ENCODE assay signal across 15 cellular contexts in the genomic region with DNA sequence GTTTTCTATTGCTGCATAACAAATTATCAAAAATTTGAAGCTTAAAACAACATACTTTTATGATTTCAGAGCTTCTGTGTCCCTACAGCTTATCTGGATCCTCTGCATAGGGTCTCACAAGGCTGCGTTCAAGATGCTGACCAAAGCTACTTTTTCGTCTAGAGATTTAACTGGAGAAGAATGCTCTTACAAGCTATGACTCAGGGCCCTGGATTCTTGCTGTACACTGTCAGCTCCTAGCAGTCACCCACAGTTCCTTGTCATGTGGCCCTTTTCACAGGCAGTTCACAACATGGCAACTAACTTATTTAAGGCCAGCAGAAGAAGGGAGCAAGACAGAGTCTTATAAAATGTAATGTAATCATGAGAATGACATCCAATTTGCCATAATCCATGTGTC.
A peak's percentile ranks its signal among the peaks of the same experiment; 100 is the strongest.
DNase-seq lines count a peak whose midpoint lies in the region; ATAC-seq, FAIRE-seq and TF ChIP-seq lines count a peak whose summit lies in the region.
"Had no signal": no experiment of that assay in that cellular context is flagged by ENCODE, and none has a peak within 500 bp of the region (broad histone marks: within the 10 kb centered on the region; RNA-seq: fewer than 3 reads in every experiment).

No MANE protein-coding gene starts in this region.

- no peaks in the 10 kb centered on the region; a peak in 1 of 5 replicates for H3K27me3 ChIP-seq in HepG2 (ENCODE audit: control insufficient read depth in 1 of 2, insufficient read depth in 2 of 2, low read length in 2 of 2)
- H3K27me3 ChIP-seq: dorsolateral prefrontal cortex, stomach had no signal

- intact Hi-C loops in HepG2 (cut with micrococcal nuclease; ENCODE audit: unreplicated experiment) = no loop called here

- TF ChIP-seq RAD21 in HepG2 (CRISPR knock-in tag; IDR thresholded peaks at IDR 0.05) = no peak

- no peak overlapping the region for H3K4me3 ChIP-seq in fibroblast of villous mesenchyme (ENCODE audit: low read depth, low read length)
- H3K4me3 ChIP-seq in HepG2 (replicated peaks in 1 of 3; ENCODE audit: insufficient read depth in 1 of 3, low read depth in 2 of 3, low read length in 3 of 3) = no peak overlapping the region
- H3K4me3 ChIP-seq: dorsolateral prefrontal cortex, left ventricle myocardium inferior, stomach had no signal

- in situ Hi-C loops in HepG2 (cut with HindIII; ENCODE audit: extremely low pct_ligation_motif_present, low pct_unique_long_range_greater_than_20kb) = no loop called here

- DNase-seq in HCEC 1CT = peak; percentile 57
- DNase-seq in amniotic epithelial cell (ENCODE audit: low read depth) = peak; percentile 22
- peak; percentile 39 for DNase-seq in fibroblast of villous mesenchyme (ENCODE audit: low read depth)
- peak; percentile 26 for DNase-seq in urothelium cell line (ENCODE audit: low spot score)
- DNase-seq in NCI-H774 (lab: John Stamatoyannopoulos, UW) = no peak
- no peak for DNase-seq in HepG2 (ENCODE audit: low spot score)
- DNase-seq in GM12892 (ENCODE audit: insufficient read length) = no peak
- DNase-seq: activated CD8-positive, alpha-beta memory T cell treated with anti-CD3 and anti-CD28 coated beads, Interleukin-2, amount 50 U/mL, for 48 hours; dorsolateral prefrontal cortex; H9; left ventricle myocardium inferior; NCI-H2171; stomach had no signal

- TF ChIP-seq CTCF in fibroblast of villous mesenchyme (IDR thresholded peaks at IDR 0.05; ENCODE audit: insufficient read depth, low read depth, low read length) (no peak), HepG2 (CRISPR knock-in tag; IDR thresholded peaks at IDR 0.05) (no peak)

- H3K9me3 ChIP-seq in HepG2 (ENCODE audit: low read length) = no peaks in the 10 kb centered on the region
- H3K9me3 ChIP-seq: left ventricle myocardium inferior, stomach had no signal

- H4K20me1 ChIP-seq in HepG2 (ENCODE audit: insufficient read depth, low read length) = no peaks in the 10 kb centered on the region

- H2AFZ ChIP-seq in HepG2 (ENCODE audit: low read length) = no peak overlapping the region

- no peak overlapping the region for H3K27ac ChIP-seq in HepG2 (ENCODE audit: extremely low read length, insufficient read depth, low read length)
- H3K27ac ChIP-seq: dorsolateral prefrontal cortex, HL-60, left ventricle myocardium inferior, stomach had no signal

- POLR2A ChIA-PET in HepG2 (lab: Yijun Ruan, JAX) = no interaction called here

- CTCF ChIA-PET in HepG2 (lab: Yijun Ruan, JAX; ENCODE audit: low intra/inter-chr PET ratio, low total read pairs) = no interaction called here

- no peaks in the 10 kb centered on the region for H3K4me1 ChIP-seq in HepG2 (ENCODE audit: insufficient read depth, low read length)
- H3K4me1 ChIP-seq: left ventricle myocardium inferior, stomach had no signal

- FAIRE-seq in urothelium cell line (lab: Jason Lieb, UNC) (no peak), HepG2 (lab: Jason Lieb, UNC) (no peak), GM12892 (lab: Jason Lieb, UNC) (no peak)

- 3% methylated on average over 2 of the region's 2 CpGs for WGBS in HepG2 (ENCODE audit: low lambda C conversion rate)

- no TSS peak for BruUV-seq in HepG2 (replicated peaks; lab: Mats Ljungman, UMichigan)

- no peak overlapping the region for H3K4me2 ChIP-seq in HepG2 (ENCODE audit: low read depth, low read length)

- no peaks in the 10 kb centered on the region for H3K36me3 ChIP-seq in HepG2 (replicated peaks in 1 of 2; ENCODE audit: control insufficient read depth in 1 of 2, insufficient read depth in 2 of 2, low read length in 2 of 2)
- H3K36me3 ChIP-seq: left ventricle myocardium inferior, stomach had no signal

- no peak for ATAC-seq in HepG2
- ATAC-seq: sciatic nerve had no signal

- TF ChIP-seq EP300 in HepG2 (IDR thresholded peaks at IDR 0.05; ENCODE audit: low read depth in 2 of 2, low read length in 2 of 2) = no peak
- TF ChIP-seq EP300 in HepG2 (CRISPR knock-in tag; IDR thresholded peaks at IDR 0.05; ENCODE audit: borderline replicate concordance) = no peak

- no peak overlapping the region for H3K9ac ChIP-seq in HepG2 (ENCODE audit: insufficient read depth, low read depth, low read length)

- H3K79me2 ChIP-seq in HepG2 (ENCODE audit: insufficient read depth, low read length) = no peaks in the 10 kb centered on the region

- no peak for TF ChIP-seq POLR2A in HepG2 (IDR thresholded peaks at IDR 0.05; ENCODE audit: insufficient read depth in 1 of 2, low read depth in 2 of 2, low read length in 2 of 2)
- TF ChIP-seq POLR2A in GM12892 (IDR thresholded peaks at IDR 0.05; ENCODE audit: low read depth, low read length) = no peak

TF ChIP-seq in HepG2, 621 proteins besides CTCF, POLR2A, EP300 and RAD21:
- TF ChIP-seq REXO4 (CRISPR knock-in tag; IDR thresholded peaks at IDR 0.05; ENCODE audit: borderline replicate concordance) (no peak), ONECUT2 (CRISPR knock-in tag; IDR thresholded peaks at IDR 0.05) (no peak), NFIC (IDR thresholded peaks at IDR 0.05; ENCODE audit: low read length) (no peak), ZNF570 (CRISPR knock-in tag; IDR thresholded peaks at IDR 0.05; ENCODE audit: borderline replicate concordance) (no peak), ZNF629 (CRISPR knock-in tag; conservative IDR thresholded peaks at IDR 0.05) (no peak), ZNF883 (CRISPR knock-in tag; IDR thresholded peaks at IDR 0.05; ENCODE audit: not compliant biosample characterization) (no peak), ISL2 (CRISPR knock-in tag; IDR thresholded peaks at IDR 0.05) (no peak), ZNF607 (CRISPR knock-in tag; IDR thresholded peaks at IDR 0.05; ENCODE audit: borderline replicate concordance) (no peak), SNRNP70 (IDR thresholded peaks at IDR 0.05; ENCODE audit: low read depth, low read length) (no peak), SMAD1 (CRISPR knock-in tag; IDR thresholded peaks at IDR 0.05; ENCODE audit: borderline replicate concordance, low read depth) (no peak), HNRNPK (IDR thresholded peaks at IDR 0.05; ENCODE audit: low read depth, low read length, poor library complexity, severe bottlenecking) (no peak), EZH2 (conservative IDR thresholded peaks at IDR 0.05; ENCODE audit: low read depth, low read length) (no peak), MXI1 (IDR thresholded peaks at IDR 0.05; ENCODE audit: borderline replicate concordance, low read depth, low read length) (no peak)
- TF ChIP-seq, protein P1, sequence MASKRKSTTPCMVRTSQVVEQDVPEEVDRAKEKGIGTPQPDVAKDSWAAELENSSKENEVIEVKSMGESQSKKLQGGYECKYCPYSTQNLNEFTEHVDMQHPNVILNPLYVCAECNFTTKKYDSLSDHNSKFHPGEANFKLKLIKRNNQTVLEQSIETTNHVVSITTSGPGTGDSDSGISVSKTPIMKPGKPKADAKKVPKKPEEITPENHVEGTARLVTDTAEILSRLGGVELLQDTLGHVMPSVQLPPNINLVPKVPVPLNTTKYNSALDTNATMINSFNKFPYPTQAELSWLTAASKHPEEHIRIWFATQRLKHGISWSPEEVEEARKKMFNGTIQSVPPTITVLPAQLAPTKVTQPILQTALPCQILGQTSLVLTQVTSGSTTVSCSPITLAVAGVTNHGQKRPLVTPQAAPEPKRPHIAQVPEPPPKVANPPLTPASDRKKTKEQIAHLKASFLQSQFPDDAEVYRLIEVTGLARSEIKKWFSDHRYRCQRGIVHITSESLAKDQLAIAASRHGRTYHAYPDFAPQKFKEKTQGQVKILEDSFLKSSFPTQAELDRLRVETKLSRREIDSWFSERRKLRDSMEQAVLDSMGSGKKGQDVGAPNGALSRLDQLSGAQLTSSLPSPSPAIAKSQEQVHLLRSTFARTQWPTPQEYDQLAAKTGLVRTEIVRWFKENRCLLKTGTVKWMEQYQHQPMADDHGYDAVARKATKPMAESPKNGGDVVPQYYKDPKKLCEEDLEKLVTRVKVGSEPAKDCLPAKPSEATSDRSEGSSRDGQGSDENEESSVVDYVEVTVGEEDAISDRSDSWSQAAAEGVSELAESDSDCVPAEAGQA (IDR thresholded peaks at IDR 0.05; ENCODE audit: low read depth) = no peak
- TF ChIP-seq, protein P1 (CRISPR knock-in tag; IDR thresholded peaks at IDR 0.05; ENCODE audit: borderline replicate concordance) = no peak
TF ChIP-seq in HepG2: peak in this region for 0.

Comparison
In these comparisons a context has a peak if more than half of its experiments do, and no peak if none do; other contexts are left out.
1. DNase-seq: peak in HCEC 1CT (single experiment), amniotic epithelial cell (single experiment), fibroblast of villous mesenchyme (single experiment) and urothelium cell line (single experiment); none in NCI-H774 (single experiment), HepG2 (single experiment) and GM12892 (single experiment).